1 cellular context compared by ENCODE assay signal in genomic region chr2:196239622-196240587, GRCh38.
TF ChIP-seq lines count a peak whose summit lies in the region.

No MANE protein-coding gene starts in this region.

TF ChIP-seq in K562, 482 proteins besides CTCF, POLR2A, EP300 and RAD21 (continued from another document and continues in another):
- no peak for TF ChIP-seq HBP1 (CRISPR knock-in tag; IDR thresholded peaks at IDR 0.05)
- no peak for TF ChIP-seq CCAR2 (IDR thresholded peaks at IDR 0.05; ENCODE audit: low read depth, low read length)
- TF ChIP-seq ZFP30 (CRISPR knock-in tag; IDR thresholded peaks at IDR 0.05; ENCODE audit: borderline replicate concordance) = no peak
- TF ChIP-seq ZNF41 (CRISPR knock-in tag; conservative IDR thresholded peaks at IDR 0.05) = no peak
- TF ChIP-seq ZNF740 (CRISPR knock-in tag; IDR thresholded peaks at IDR 0.05) = no peak
- no peak for TF ChIP-seq ZNF740 (tag; IDR thresholded peaks at IDR 0.05)
- no peak for TF ChIP-seq CBX1 (IDR thresholded peaks at IDR 0.05; ENCODE audit: low read depth)
- TF ChIP-seq E2F1 (CRISPR knock-in tag; IDR thresholded peaks at IDR 0.05) = no peak
- TF ChIP-seq KAT8 (IDR thresholded peaks at IDR 0.05; ENCODE audit: low read depth) = no peak
- no peak for TF ChIP-seq SRSF9 (IDR thresholded peaks at IDR 0.05; ENCODE audit: borderline replicate concordance, low read depth, low read length)
- peak; percentile 51; the same call in 1 of the 2 replicates for TF ChIP-seq STAT5A (IDR thresholded peaks at IDR 0.05; ENCODE audit: borderline replicate concordance, low read length)
- no peak for TF ChIP-seq ZNF282 (CRISPR knock-in tag; IDR thresholded peaks at IDR 0.05)
- TF ChIP-seq ZNF263 (CRISPR knock-in tag; IDR thresholded peaks at IDR 0.05; ENCODE audit: borderline replicate concordance) = peak; percentile 29; the same call in 1 of the 2 replicates
- TF ChIP-seq SAFB2 (IDR thresholded peaks at IDR 0.05; ENCODE audit: borderline replicate concordance, low read depth, low read length, severe bottlenecking) = no peak
- no peak for TF ChIP-seq BRD4 (IDR thresholded peaks at IDR 0.05)
- TF ChIP-seq CHD7 (IDR thresholded peaks at IDR 0.05; ENCODE audit: low read depth, low read length) = no peak
- TF ChIP-seq UBTF (IDR thresholded peaks at IDR 0.05; ENCODE audit: borderline replicate concordance in 1 of 2, low read depth in 2 of 2, low read length in 2 of 2) = no peak
- TF ChIP-seq CEBPZ (IDR thresholded peaks at IDR 0.05; ENCODE audit: borderline replicate concordance, low read depth, low read length) = no peak
- no peak for TF ChIP-seq TGIF2 (CRISPR knock-in tag; IDR thresholded peaks at IDR 0.05)
- TF ChIP-seq DEAF1 (CRISPR knock-in tag; IDR thresholded peaks at IDR 0.05) = no peak
- no peak for TF ChIP-seq ZNF253 (CRISPR knock-in tag; conservative IDR thresholded peaks at IDR 0.05)
- TF ChIP-seq ZNF586 (CRISPR knock-in tag; conservative IDR thresholded peaks at IDR 0.05) = no peak
- no peak for TF ChIP-seq PHTF2 (CRISPR knock-in tag; IDR thresholded peaks at IDR 0.05)
- no peak for TF ChIP-seq NONO (IDR thresholded peaks at IDR 0.05; ENCODE audit: low read depth in 2 of 2, low read length in 1 of 2)
- TF ChIP-seq JUND (IDR thresholded peaks at IDR 0.05; ENCODE audit: borderline replicate concordance, low read depth, low read length) = peak; percentile 59; the same call in 1 of the 2 replicates
- peak; percentile 41; the same call in 1 of the 3 replicates for TF ChIP-seq JUND (tag; IDR thresholded peaks at IDR 0.05; ENCODE audit: borderline replicate concordance, low read depth, low read length)
- TF ChIP-seq ZNF695 (CRISPR knock-in tag; IDR thresholded peaks at IDR 0.05) = no peak
- TF ChIP-seq GATAD2A (IDR thresholded peaks at IDR 0.05) = no peak
- TF ChIP-seq SMARCE1 (IDR thresholded peaks at IDR 0.05) = peak; percentile 79
- peak; percentile 89 for TF ChIP-seq SMAD4 (CRISPR knock-in tag; conservative IDR thresholded peaks at IDR 0.05)
- TF ChIP-seq NUFIP1 (IDR thresholded peaks at IDR 0.05; ENCODE audit: partially characterized antibody) = no peak
- TF ChIP-seq FUS (optimal IDR thresholded peaks at IDR 0.05; ENCODE audit: low read depth, low read length) = no peak
- no peak for TF ChIP-seq ZNF436 (CRISPR knock-in tag; IDR thresholded peaks at IDR 0.05)
- no peak for TF ChIP-seq CHD4 (IDR thresholded peaks at IDR 0.05; ENCODE audit: insufficient read depth, insufficient replicate concordance, low read depth, low read length, poor library complexity, severe bottlenecking)
